Comparison of ENCODE assay signal across 11 cellular contexts in genomic region chr7:70585071-70585470, GRCh38.
DNase-seq lines count a peak whose midpoint lies in the region; ATAC-seq and TF ChIP-seq lines count a peak whose summit lies in the region.
"Had no signal": no experiment of that assay in that cellular context is flagged by ENCODE, and none has a peak within 500 bp of the region (broad histone marks: within the 10 kb centered on the region; RNA-seq: fewer than 3 reads in every experiment).

No MANE protein-coding gene starts in this region.

- H3K4me3 Mint-ChIP-seq in stimulated activated naive CD8-positive, alpha-beta T cell treated with anti-CD3 and anti-CD28 coated beads, Interleukin-15, amount 100 ng/mL, for 72 hours, result no peak overlapping the region

- no peaks in the 10 kb centered on the region for H3K36me3 ChIP-seq in SJCRH30
- H3K36me3 ChIP-seq: spleen had no signal

- H3K4me1 Mint-ChIP-seq in stimulated activated naive CD8-positive, alpha-beta T cell treated with anti-CD3 and anti-CD28 coated beads, Interleukin-15, amount 100 ng/mL, for 72 hours, result no peaks in the 10 kb centered on the region

- peak; percentile 43 for TF ChIP-seq CTCF in foreskin keratinocyte (conservative IDR thresholded peaks at IDR 0.05)

- ATAC-seq in stimulated activated naive CD8-positive, alpha-beta T cell treated with anti-CD3 and anti-CD28 coated beads, Interleukin-15, Interleukin-2, amounts not matched to agents 100 U/mL and 50 U/mL, for 24 hours, result no peak
- ATAC-seq in stimulated activated naive CD8-positive, alpha-beta T cell treated with anti-CD3 and anti-CD28 coated beads, Interleukin-15, amount 100 ng/mL, for 72 hours, result no peak
- no peak for ATAC-seq in foreskin keratinocyte
- no peak for ATAC-seq in activated CD4-positive, CD25-positive, alpha-beta regulatory T cell treated with anti-CD3 and anti-CD28 coated beads, Interleukin-2, amount 50 U/mL, for 24 hours

- H3K4me3 ChIP-seq in SJCRH30, result no peak overlapping the region
- H3K4me3 ChIP-seq: spleen had no signal

- DNase-seq in stimulated activated naive CD8-positive, alpha-beta T cell treated with anti-CD3 and anti-CD28 coated beads, Interleukin-15, Interleukin-2, amounts not matched to agents 100 U/mL and 50 U/mL, for 24 hours, result peak; percentile 5
- DNase-seq in stimulated activated naive CD8-positive, alpha-beta T cell treated with anti-CD3 and anti-CD28 coated beads, Interleukin-15, amount 100 ng/mL, for 72 hours, result no peak
- DNase-seq in SJCRH30 (peak; percentile 36 to 43), foreskin keratinocyte (no peak), NCI-H2107 treated with DMSO at 0.1 percent for 48 hours (lab: John Stamatoyannopoulos, UW; ENCODE audit: unreplicated experiment) (no peak), COLO668 (lab: John Stamatoyannopoulos, UW; ENCODE audit: unreplicated experiment) (no peak)
- no peak for DNase-seq in activated CD4-positive, alpha-beta T cell treated with anti-CD3 and anti-CD28 coated beads, Interleukin-2, amount 50 U/mL, for 1 hour
- DNase-seq: activated naive CD4-positive, alpha-beta T cell treated with anti-CD3 and anti-CD28 coated beads, Interleukin-2, amount 50 U/mL, for 16 hours; DMS153; spleen had no signal

- H3K27ac ChIP-seq in SJCRH30 (peak overlapping the region; percentile 80; the same call in 1 of the 2 replicates), foreskin keratinocyte (no peak overlapping the region)
- H3K27ac ChIP-seq: spleen had no signal

- no peaks in the 10 kb centered on the region for H3K27me3 ChIP-seq in SJCRH30
- H3K27me3 ChIP-seq in foreskin keratinocyte, result no peaks in the 10 kb centered on the region
- H3K27me3 ChIP-seq: spleen had no signal

- H3K9me3 Mint-ChIP-seq in stimulated activated naive CD8-positive, alpha-beta T cell treated with anti-CD3 and anti-CD28 coated beads, Interleukin-15, amount 100 ng/mL, for 72 hours, result no peaks in the 10 kb centered on the region

- H3K4me1 ChIP-seq in SJCRH30 (peaks cover 15% of the 10 kb centered on the region; the same call in 1 of the 2 replicates), foreskin keratinocyte (peaks cover 10% of the 10 kb centered on the region)

- no peaks in the 10 kb centered on the region for H3K27me3 Mint-ChIP-seq in stimulated activated naive CD8-positive, alpha-beta T cell treated with anti-CD3 and anti-CD28 coated beads, Interleukin-15, amount 100 ng/mL, for 72 hours

- no peaks in the 10 kb centered on the region for H3K9me3 ChIP-seq in SJCRH30 (replicated peaks)
- H3K9me3 ChIP-seq: spleen had no signal

- no peak overlapping the region for H3K27ac Mint-ChIP-seq in stimulated activated naive CD8-positive, alpha-beta T cell treated with anti-CD3 and anti-CD28 coated beads, Interleukin-15, amount 100 ng/mL, for 72 hours

Comparison
In these comparisons a context has a peak if more than half of its experiments do, and no peak if none do; other contexts are left out.
1. DNase-seq: peak in stimulated activated naive CD8-positive, alpha-beta T cell treated with anti-CD3 and anti-CD28 coated beads, Interleukin-15, Interleukin-2, amounts not matched to agents 100 U/mL and 50 U/mL, for 24 hours (single experiment) and SJCRH30 (2 of 2); none in stimulated activated naive CD8-positive, alpha-beta T cell treated with anti-CD3 and anti-CD28 coated beads, Interleukin-15, amount 100 ng/mL, for 72 hours (0 of 2), foreskin keratinocyte (0 of 2), NCI-H2107 treated with DMSO at 0.1 percent for 48 hours (single experiment), COLO668 (single experiment) and activated CD4-positive, alpha-beta T cell treated with anti-CD3 and anti-CD28 coated beads, Interleukin-2, amount 50 U/mL, for 1 hour (single experiment).